Comparison of ENCODE assay signal across 9 cellular contexts in genomic region chr12:132597333-132598283, GRCh38. TPM values are rescaled to one million over a fixed set of nuclear protein-coding genes. Genes with fewer than 3 reads are reported as not detected.
DNase-seq lines count a peak whose midpoint lies in the region; ATAC-seq and TF ChIP-seq lines count a peak whose summit lies in the region.
"Had no signal": no experiment of that assay in that cellular context is flagged by ENCODE, and none has a peak within 500 bp of the region (broad histone marks: within the 10 kb centered on the region; RNA-seq: fewer than 3 reads in every experiment).

No MANE protein-coding gene starts in this region.

- peaks cover 21% of the 10 kb centered on the region for H3K4me1 Mint-ChIP-seq in endothelial cell (ENCODE audit: unreplicated experiment)

- peaks cover 30% of the 10 kb centered on the region for H3K27me3 Mint-ChIP-seq in endothelial cell (ENCODE audit: unreplicated experiment)

- H2AFZ ChIP-seq in osteoblast (ENCODE audit: low read length): peak overlapping the region; percentile 56

- H3K9me3 Mint-ChIP-seq in endothelial cell (ENCODE audit: unreplicated experiment): no peaks in the 10 kb centered on the region

- ATAC-seq in esophagus mucosa (no peak), GM21526 (IDR thresholded peaks at IDR 0.05; ENCODE audit: low FRiP score, unreplicated experiment) (no peak)

- no peak overlapping the region for H3K27ac ChIP-seq in osteoblast (ENCODE audit: low read depth, low read length)

- H3K4me2 ChIP-seq in osteoblast (ENCODE audit: insufficient read depth, low read length): peak overlapping the region; percentile 74

- peaks cover 13% of the 10 kb centered on the region for H3K27me3 ChIP-seq in osteoblast (ENCODE audit: insufficient read depth, low read length)

- H3K79me2 ChIP-seq in osteoblast (ENCODE audit: insufficient read depth, low read length): no peaks in the 10 kb centered on the region

- H3K4me3 Mint-ChIP-seq in endothelial cell (ENCODE audit: unreplicated experiment): peak overlapping the region; percentile 90

- H3K27ac Mint-ChIP-seq in endothelial cell (ENCODE audit: unreplicated experiment): peak overlapping the region; percentile 82

- H4K20me1 ChIP-seq in osteoblast (ENCODE audit: insufficient read depth, low read length): no peaks in the 10 kb centered on the region

- H3K9me3 ChIP-seq in osteoblast (ENCODE audit: low read depth, low read length): no peaks in the 10 kb centered on the region

- peak overlapping the region; percentile 54 for H3K4me3 ChIP-seq in osteoblast (ENCODE audit: insufficient read depth, low read length)

- H3K4me1 ChIP-seq in osteoblast (ENCODE audit: insufficient read depth, low read length): peaks cover 10% of the 10 kb centered on the region

- TF ChIP-seq CTCF in endothelial cell (IDR thresholded peaks at IDR 0.05; ENCODE audit: unreplicated experiment) (no peak), osteoblast (IDR thresholded peaks at IDR 0.05; ENCODE audit: extremely low read depth, low read depth, low read length) (no peak)

- DNase-seq in activated gamma-delta T cell (lab: John Stamatoyannopoulos, UW) (peak; percentile 48), activated gamma-delta T cell treated with Interleukin-2 at 50 U/mL for 16 hours (no peak), RPMI7951 (ENCODE audit: low read depth) (peak; percentile 49), endothelial cell (ENCODE audit: low spot score) (no peak), osteoblast (ENCODE audit: insufficient read length, low spot score, missing footprints) (no peak)
- no peak for DNase-seq in stimulated activated CD4-positive, alpha-beta T cell treated with anti-CD3 and anti-CD28 coated beads, Interleukin-4, amount 100 ng/mL, for 4 hours

- H3K36me3 ChIP-seq in osteoblast (ENCODE audit: insufficient read depth, low read length): no peaks in the 10 kb centered on the region

- peaks cover 16% of the 10 kb centered on the region for H3K36me3 Mint-ChIP-seq in endothelial cell (ENCODE audit: low read depth, unreplicated experiment)

RNA-seq across cellular contexts. Expression of gene LRCOL1, which starts 12.8 kb away (rescaled TPM):
- total RNA-seq in RPMI7951 (2014; rRNA removed; shearing (Covaris generic)): not detected in 2 replicates
- total RNA-seq in endothelial cell (ENCODE audit: unreplicated experiment): not detected
- not detected in 2 replicates for total RNA-seq in osteoblast
- 0.32 TPM for total RNA-seq in esophagus mucosa

RNA-seq across cellular contexts. Expression of gene P2RX2, which starts 21.0 kb away (rescaled TPM):
- total RNA-seq in RPMI7951 (2014; rRNA removed; shearing (Covaris generic)): not detected in 2 replicates
- total RNA-seq in endothelial cell (ENCODE audit: unreplicated experiment): not detected
- not detected in 2 replicates for total RNA-seq in osteoblast
- total RNA-seq in esophagus mucosa: not detected
- total RNA-seq: subcutaneous adipose tissue had no signal

Comparison
In these comparisons a context has a peak if more than half of its experiments do, and no peak if none do; other contexts are left out.
1. DNase-seq: peak in activated gamma-delta T cell (single experiment) and RPMI7951 (single experiment); none in activated gamma-delta T cell treated with Interleukin-2 at 50 U/mL for 16 hours (single experiment), endothelial cell (single experiment), osteoblast (single experiment) and stimulated activated CD4-positive, alpha-beta T cell treated with anti-CD3 and anti-CD28 coated beads, Interleukin-4, amount 100 ng/mL, for 4 hours (0 of 2).